Comparison of ENCODE assay signal across 8 cellular contexts in genomic region chr1:55213885-55214213, GRCh38. TPM values are rescaled to one million over a fixed set of nuclear protein-coding genes. Genes with fewer than 3 reads are reported as not detected.
DNase-seq lines count a peak whose midpoint lies in the region; ATAC-seq and TF ChIP-seq lines count a peak whose summit lies in the region.

No MANE protein-coding gene starts in this region.

- H3K4me3 ChIP-seq in AG04450 (ENCODE audit: low read depth, low read length) (peak overlapping the region; percentile 78), uterus (peak overlapping the region; percentile 61 to 73)

- intact Hi-C loops in uterus (cut with DNase I; ENCODE audit: low total_unique reads), result no loop called here

- POLR2A ChIA-PET in AG04450 (lab: Yijun Ruan, JAX), result no interaction called here

- TF ChIP-seq POLR2A in uterus (IDR thresholded peaks at IDR 0.05), result no peak

- CTCF ChIA-PET in AG04450 (lab: Charles Lee), result no interaction called here

- H3K9me3 Mint-ChIP-seq in brain (no peaks in the 10 kb centered on the region), mesothelial cell of epicardium (no peaks in the 10 kb centered on the region)

- ATAC-seq in GM18868 (IDR thresholded peaks at IDR 0.05; ENCODE audit: unreplicated experiment), result no peak

- H3K27me3 Mint-ChIP-seq in brain (peaks cover 18% of the 10 kb centered on the region), mesothelial cell of epicardium (ENCODE audit: low read depth) (no peaks in the 10 kb centered on the region)

- no peaks in the 10 kb centered on the region for H3K36me3 ChIP-seq in KOPT-K1 (ENCODE audit: insufficient read depth, low read length)
- H3K36me3 ChIP-seq in uterus, result no peaks in the 10 kb centered on the region

- H3K4me1 ChIP-seq in uterus, result peaks cover 3 to 8% of the 10 kb centered on the region in 2 donors

- DNase-seq in AG04450 (ENCODE audit: low read depth, low spot score) (no peak), mesothelial cell of epicardium (ENCODE audit: low spot score in 2 of 2, unreplicated experiment in 2 of 2) (no peak), uterus (no peak), NCI-H187 treated with DMSO at 0.1 percent for 48 hours (lab: John Stamatoyannopoulos, UW) (no peak), cerebellum (ENCODE audit: low spot score) (no peak)

- no peaks in the 10 kb centered on the region for H3K27me3 ChIP-seq in AG04450 (ENCODE audit: control insufficient read depth, insufficient read depth, low read length)
- H3K27me3 ChIP-seq in uterus, result no peaks in the 10 kb centered on the region

- H3K4me1 Mint-ChIP-seq in brain (peaks cover 74% of the 10 kb centered on the region), mesothelial cell of epicardium (peaks cover 50% of the 10 kb centered on the region)

- H3K9me3 ChIP-seq in AG04450 (ENCODE audit: control insufficient read depth, insufficient read depth, low read length) (no peaks in the 10 kb centered on the region), KOPT-K1 (ENCODE audit: insufficient read depth, low read length, poor library complexity, severe bottlenecking) (no peaks in the 10 kb centered on the region), uterus (no peaks in the 10 kb centered on the region)

- H3K4me3 Mint-ChIP-seq in brain (peak overlapping the region; percentile 86 to 96 (median 93)), mesothelial cell of epicardium (peak overlapping the region; percentile 82)

- TF ChIP-seq CTCF in AG04450 (IDR thresholded peaks at IDR 0.05; ENCODE audit: low read depth, low read length), result no peak
- no peak for TF ChIP-seq CTCF in brain (conservative IDR thresholded peaks at IDR 0.05)
- TF ChIP-seq CTCF in mesothelial cell of epicardium (IDR thresholded peaks at IDR 0.05; ENCODE audit: unreplicated experiment), result no peak
- no peak for TF ChIP-seq CTCF in uterus (IDR thresholded peaks at IDR 0.05)

- H3K36me3 Mint-ChIP-seq in brain, result peaks cover 4% of the 10 kb centered on the region
- no peaks in the 10 kb centered on the region for H3K36me3 Mint-ChIP-seq in mesothelial cell of epicardium

- H3K27ac Mint-ChIP-seq in brain (peak overlapping the region; percentile 94 to 99 (median 95)), mesothelial cell of epicardium (peak overlapping the region; percentile 84)

- no peak overlapping the region for H3K27ac ChIP-seq in AG04450 (ENCODE audit: low read depth, low read length)
- peak overlapping the region; percentile 90 for H3K27ac ChIP-seq in KOPT-K1 (ENCODE audit: low read depth, low read length, poor library complexity, severe bottlenecking)
- peak overlapping the region; percentile 92 for H3K27ac ChIP-seq in uterus

RNA-seq across cellular contexts. Expression of gene USP24, which starts 1.3 kb away (rescaled TPM):
- 18.3 and 20.9 TPM in 2 replicates for polyA plus RNA-seq in AG04450 (2011; rRNA removed)
- 40.9 and 54.9 TPM in 2 replicates for polyA minus RNA-seq in AG04450 (2011; rRNA and poly(A)+ RNA removed)
- polyA plus RNA-seq in brain (ENCODE audit: insufficient read depth, low read depth, low replicate concordance), result 6.6 TPM
- total RNA-seq in mesothelial cell of epicardium, result 49.8 to 58.1 TPM (median 53.3 TPM) in 3 replicates
- 10 to 100 TPM; 14.9 to 66.1 (median 44.1) TPM for total RNA-seq in uterus
- 126 TPM for total RNA-seq in cerebellum
